In the genomic region with DNA sequence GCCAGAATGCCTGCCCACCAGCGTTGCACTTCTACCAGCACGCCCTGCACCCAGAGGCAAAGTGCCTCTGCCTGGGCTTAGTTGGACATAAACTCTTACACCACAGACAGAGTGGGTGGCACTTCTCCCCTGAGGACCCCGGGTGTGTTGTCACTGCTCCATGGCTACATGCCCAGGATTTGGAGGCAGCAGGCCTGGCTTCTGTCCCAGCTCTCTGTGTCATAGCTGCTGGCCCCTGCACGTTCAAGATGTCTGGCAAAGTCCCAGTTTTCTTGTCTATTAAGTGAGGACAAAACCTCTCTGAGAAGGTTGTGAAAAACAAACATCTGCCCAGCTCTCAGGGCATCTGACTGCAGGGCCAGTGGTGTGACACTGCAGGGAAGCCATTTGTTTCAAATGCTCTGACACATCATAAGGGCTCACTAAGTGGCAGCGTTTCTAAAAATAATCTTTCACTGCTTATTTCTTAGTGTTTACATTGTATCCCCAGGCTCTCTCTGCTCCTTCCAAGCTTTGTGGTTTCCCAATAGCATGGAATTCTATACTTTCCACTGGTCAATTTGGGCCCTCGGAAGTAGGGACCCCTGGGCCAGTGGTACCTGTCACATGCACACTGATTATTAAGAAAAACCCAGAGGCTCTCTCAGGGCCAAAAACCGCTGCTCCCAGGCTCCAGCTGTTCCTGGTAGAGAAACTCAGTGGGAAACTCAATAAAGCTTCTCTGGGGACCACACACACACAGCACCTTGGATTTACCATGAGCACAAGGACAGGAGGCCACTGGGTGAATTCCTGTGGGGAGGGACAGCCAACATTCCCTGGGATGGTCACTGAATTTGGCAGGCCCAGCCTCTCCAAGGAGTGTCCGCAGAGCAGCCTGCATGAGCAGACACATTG, we compare ENCODE assay signal across 1 cellular context.
TF ChIP-seq lines count a peak whose summit lies in the region.

No MANE protein-coding gene starts in this region.

TF ChIP-seq in HCT116, 20 proteins besides CTCF, POLR2A, EP300 and RAD21 (continued from another document):
- TF ChIP-seq, protein P1, sequence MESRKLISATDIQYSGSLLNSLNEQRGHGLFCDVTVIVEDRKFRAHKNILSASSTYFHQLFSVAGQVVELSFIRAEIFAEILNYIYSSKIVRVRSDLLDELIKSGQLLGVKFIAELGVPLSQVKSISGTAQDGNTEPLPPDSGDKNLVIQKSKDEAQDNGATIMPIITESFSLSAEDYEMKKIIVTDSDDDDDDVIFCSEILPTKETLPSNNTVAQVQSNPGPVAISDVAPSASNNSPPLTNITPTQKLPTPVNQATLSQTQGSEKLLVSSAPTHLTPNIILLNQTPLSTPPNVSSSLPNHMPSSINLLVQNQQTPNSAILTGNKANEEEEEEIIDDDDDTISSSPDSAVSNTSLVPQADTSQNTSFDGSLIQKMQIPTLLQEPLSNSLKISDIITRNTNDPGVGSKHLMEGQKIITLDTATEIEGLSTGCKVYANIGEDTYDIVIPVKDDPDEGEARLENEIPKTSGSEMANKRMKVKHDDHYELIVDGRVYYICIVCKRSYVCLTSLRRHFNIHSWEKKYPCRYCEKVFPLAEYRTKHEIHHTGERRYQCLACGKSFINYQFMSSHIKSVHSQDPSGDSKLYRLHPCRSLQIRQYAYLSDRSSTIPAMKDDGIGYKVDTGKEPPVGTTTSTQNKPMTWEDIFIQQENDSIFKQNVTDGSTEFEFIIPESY (IDR thresholded peaks at IDR 0.05; ENCODE audit: extremely low read depth, insufficient replicate concordance, low read length), result no peak
- TF ChIP-seq, protein P2, sequence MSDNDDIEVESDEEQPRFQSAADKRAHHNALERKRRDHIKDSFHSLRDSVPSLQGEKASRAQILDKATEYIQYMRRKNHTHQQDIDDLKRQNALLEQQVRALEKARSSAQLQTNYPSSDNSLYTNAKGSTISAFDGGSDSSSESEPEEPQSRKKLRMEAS (IDR thresholded peaks at IDR 0.05), result peak; percentile 45; the same call in 1 of the 2 replicates
- no peak for TF ChIP-seq ZFX (IDR thresholded peaks at IDR 0.05)
- peak; percentile 79 for TF ChIP-seq CEBPB (IDR thresholded peaks at IDR 0.05; ENCODE audit: low read depth)
